Comparison of ENCODE assay signal across 13 cellular contexts in the genomic region with DNA sequence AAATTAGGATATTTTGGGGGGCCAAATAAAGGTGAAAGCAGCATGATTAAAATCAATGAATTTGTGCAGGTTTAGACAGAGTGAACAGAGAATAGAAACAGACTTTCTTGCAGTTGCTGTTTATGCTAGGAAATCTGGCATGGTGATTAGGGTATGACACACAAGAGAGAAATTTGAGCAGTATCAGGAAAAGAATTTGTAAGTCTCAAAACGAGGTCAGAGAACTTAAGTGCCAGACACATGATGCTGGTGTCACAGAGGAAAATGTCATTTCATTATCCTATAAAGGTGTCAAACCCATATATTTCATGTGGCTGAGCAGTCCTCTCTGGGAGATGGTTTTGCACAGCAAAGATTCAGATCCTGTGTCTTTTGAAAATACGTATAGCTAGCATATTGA. TPM values are rescaled to one million over a fixed set of nuclear protein-coding genes. Genes with fewer than 3 reads are reported as not detected.
A peak's percentile ranks its signal among the peaks of the same experiment; 100 is the strongest.
DNase-seq lines count a peak whose midpoint lies in the region; ATAC-seq, FAIRE-seq and TF ChIP-seq lines count a peak whose summit lies in the region.
"Had no signal": no experiment of that assay in that cellular context is flagged by ENCODE, and none has a peak within 500 bp of the region (broad histone marks: within the 10 kb centered on the region; RNA-seq: fewer than 3 reads in every experiment).

No MANE protein-coding gene starts in this region.

- H3K4me1 ChIP-seq in endothelial cell of umbilical vein (ENCODE audit: control insufficient read depth, extremely low read depth, insufficient read depth, low read length), result peaks cover 19% of the 10 kb centered on the region

- H3K9ac ChIP-seq in endothelial cell of umbilical vein (replicated peaks; ENCODE audit: extremely low read depth, insufficient read depth, low read length), result peak overlapping the region; percentile 46

- DNase-seq in AG20443 (ENCODE audit: low spot score) (peak; percentile 76), HTR-8/SVneo (ENCODE audit: insufficient read length, low spot score) (peak; percentile 45), endothelial cell of umbilical vein (ENCODE audit: low read depth, low spot score) (peak; percentile 90), myocyte (ENCODE audit: low read depth) (peak; percentile 61), left colon (no peak), NCI-H510A (lab: John Stamatoyannopoulos, UW) (no peak), DMS53 treated with DMSO at 0.1 percent for 48 hours (lab: John Stamatoyannopoulos, UW; ENCODE audit: unreplicated experiment) (no peak)
- DNase-seq: activated T-cell treated with anti-CD3 and anti-CD28 coated beads, Interleukin-2, amount 50 U/mL, for 48 hours; NCI-H510A treated with DMSO at 0.1 percent for 48 hours had no signal

- H4K20me1 ChIP-seq in endothelial cell of umbilical vein (replicated peaks; ENCODE audit: control insufficient read depth, extremely low read depth, insufficient read depth, low read length), result no peaks in the 10 kb centered on the region

- peak overlapping the region; percentile 79 for H3K4me2 ChIP-seq in endothelial cell of umbilical vein (ENCODE audit: insufficient read depth, low read length)

- intact Hi-C loops in endothelial cell of umbilical vein (cut with micrococcal nuclease), result loop anchor here (1.0 to 5.0 kb wide), 5 partner anchors 8 to 351 kb away; partner anchors contain the start of genes AP3S1, ARL14EPL, ATG12 and LVRN
- intact Hi-C loops in left colon (cut with DNase I, micrococcal nuclease), result no loop called here

- H3K27me3 ChIP-seq in endothelial cell of umbilical vein (ENCODE audit: control insufficient read depth in 2 of 2, insufficient read depth in 2 of 2, low read length in 2 of 2), result no peaks in the 10 kb centered on the region

- no TSS peak for BruUV-seq in endothelial cell of umbilical vein (replicated peaks; lab: Mats Ljungman, UMichigan)

- peak; percentile 54 for TF ChIP-seq POLR2A in endothelial cell of umbilical vein (IDR thresholded peaks at IDR 0.05; ENCODE audit: low read depth, low read length)

- no peaks in the 10 kb centered on the region for H3K9me1 ChIP-seq in endothelial cell of umbilical vein (replicated peaks; ENCODE audit: control insufficient read depth, extremely low read depth, insufficient read depth, low read length)

- no peak overlapping the region for H3K4me3 ChIP-seq in endothelial cell of umbilical vein (replicated peaks in 1 of 3; ENCODE audit: insufficient read depth in 1 of 3, low read depth in 1 of 3, low read length in 3 of 3)
- H3K4me3 ChIP-seq: lung had no signal

- TF ChIP-seq CTCF in endothelial cell of umbilical vein (IDR thresholded peaks at IDR 0.05; ENCODE audit: extremely low read depth in 1 of 2, insufficient read depth in 1 of 2, low read depth in 1 of 2, low read length in 2 of 2), result no peak

- FAIRE-seq in HTR-8/SVneo (lab: Jason Lieb, UNC) (no peak), endothelial cell of umbilical vein (lab: Jason Lieb, UNC) (peak; percentile 93)

- ATAC-seq in left colon, result no peak
- ATAC-seq in GM18909 (IDR thresholded peaks at IDR 0.05; ENCODE audit: poor library complexity, unreplicated experiment), result no peak

- no peaks in the 10 kb centered on the region for H3K36me3 ChIP-seq in endothelial cell of umbilical vein (ENCODE audit: control insufficient read depth in 2 of 2, extremely low read depth in 1 of 2, insufficient read depth in 2 of 2, low read length in 2 of 2)

- no peak overlapping the region for H2AFZ ChIP-seq in endothelial cell of umbilical vein (ENCODE audit: low read depth, low read length)

- CTCF ChIA-PET in endothelial cell of umbilical vein (lab: Charles Lee), result interaction anchor here (1.0 to 1.3 kb wide), 2 partner anchors 10 to 90 kb away, joined by 3 read pairs; no protein-coding TSS in a partner anchor

- H3K9me3 ChIP-seq in endothelial cell of umbilical vein (replicated peaks; ENCODE audit: control insufficient read depth, insufficient read depth, low read length), result no peaks in the 10 kb centered on the region

- no peaks in the 10 kb centered on the region for H3K79me2 ChIP-seq in endothelial cell of umbilical vein (ENCODE audit: control insufficient read depth, insufficient read depth, low read length)

- POLR2A ChIA-PET in endothelial cell of umbilical vein (lab: Charles Lee), result no interaction called here

- dilution Hi-C loops in endothelial cell of umbilical vein (cut with MboI; ENCODE audit: extremely low pct_ligation_motif_present, low sequenced_read_pairs), result no loop called here

- peak overlapping the region; percentile 45 for H3K27ac ChIP-seq in endothelial cell of umbilical vein (ENCODE audit: insufficient read depth, low read depth, low read length)

TF ChIP-seq in endothelial cell of umbilical vein, 7 proteins besides CTCF, POLR2A, EP300 and RAD21:
- peak; percentile 60 for TF ChIP-seq POLR2AphosphoS5 (IDR thresholded peaks at IDR 0.05; ENCODE audit: insufficient read depth, low read depth, low read length)
- TF ChIP-seq GATA2 (IDR thresholded peaks at IDR 0.05; ENCODE audit: insufficient read depth, insufficient read length, low read depth, low read length), result peak; percentile 91
- TF ChIP-seq JUN (IDR thresholded peaks at IDR 0.05; ENCODE audit: borderline replicate concordance, insufficient read depth, insufficient read length, low read depth), result peak; percentile 90
- TF ChIP-seq EZH2 (IDR thresholded peaks at IDR 0.05; ENCODE audit: borderline replicate concordance, low read depth, low read length, severe bottlenecking), result no peak
- TF ChIP-seq, protein P1, sequence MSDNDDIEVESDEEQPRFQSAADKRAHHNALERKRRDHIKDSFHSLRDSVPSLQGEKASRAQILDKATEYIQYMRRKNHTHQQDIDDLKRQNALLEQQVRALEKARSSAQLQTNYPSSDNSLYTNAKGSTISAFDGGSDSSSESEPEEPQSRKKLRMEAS (IDR thresholded peaks at IDR 0.05; ENCODE audit: insufficient read depth, insufficient read length), result no peak
- no peak for TF ChIP-seq MYC (IDR thresholded peaks at IDR 0.05; ENCODE audit: low read depth, low read length)
- TF ChIP-seq FOS (IDR thresholded peaks at IDR 0.05; ENCODE audit: borderline replicate concordance, insufficient read depth, low read length), result peak; percentile 79

RNA-seq across cellular contexts. Expression of gene LVRN, which starts 15.7 kb away (rescaled TPM):
- 0.28 and 0.38 TPM in 2 replicates for total RNA-seq in endothelial cell of umbilical vein
- polyA plus RNA-seq in endothelial cell of umbilical vein, result 0.11 TPM in 2 replicates
- 0.10 and 0.17 TPM in 2 replicates for polyA plus RNA-seq in endothelial cell of umbilical vein (2011; cell fraction: cytosol; rRNA removed)
- 0.39 and 1.6 TPM in 2 replicates for polyA plus RNA-seq in endothelial cell of umbilical vein (2011; cell fraction: nucleus; rRNA removed)
- not detected in 2 replicates for polyA plus RNA-seq in endothelial cell of umbilical vein (2012)
- 0.11 TPM in 1 of 2 replicates, not detected in the other for polyA minus RNA-seq in endothelial cell of umbilical vein
- polyA minus RNA-seq in endothelial cell of umbilical vein (2011; cell fraction: cytosol; rRNA and poly(A)+ RNA removed), result not detected
- polyA minus RNA-seq in endothelial cell of umbilical vein (2011; cell fraction: nucleus; rRNA and poly(A)+ RNA removed), result 0.58 and 0.82 TPM in 2 replicates
- total RNA-seq in myocyte, result 0.88 and 4.0 TPM in 2 replicates
- 0.24 TPM for polyA plus RNA-seq in myocyte (2012)
- 1 to 10 TPM in 1 of 2 donors, under 1 TPM in 1; 0.52 to 2.8 TPM for total RNA-seq in left colon
- polyA plus RNA-seq: IgD-negative memory B cell had no signal

RNA-seq across cellular contexts. Expression of gene ARL14EPL, which starts 54.3 kb away (rescaled TPM):
- total RNA-seq in endothelial cell of umbilical vein, result 0.58 TPM in 1 of 2 replicates, not detected in the other
- polyA plus RNA-seq in endothelial cell of umbilical vein, result 0.10 TPM in 1 of 2 replicates, not detected in the other
- 0.25 and 0.48 TPM in 2 replicates for polyA plus RNA-seq in endothelial cell of umbilical vein (2011; cell fraction: cytosol; rRNA removed)
- polyA plus RNA-seq in endothelial cell of umbilical vein (2011; cell fraction: nucleus; rRNA removed), result 0.08 and 0.43 TPM in 2 replicates
- 0.29 TPM in 1 of 2 replicates, not detected in the other for polyA plus RNA-seq in endothelial cell of umbilical vein (2012)
- not detected in 2 replicates for polyA minus RNA-seq in endothelial cell of umbilical vein
- polyA minus RNA-seq in endothelial cell of umbilical vein (2011; cell fraction: cytosol; rRNA and poly(A)+ RNA removed), result not detected
- polyA minus RNA-seq in endothelial cell of umbilical vein (2011; cell fraction: nucleus; rRNA and poly(A)+ RNA removed), result not detected in 2 replicates
- 0.35 and 0.47 TPM in 2 replicates for total RNA-seq in myocyte
- polyA plus RNA-seq in myocyte (2012), result 0.05 TPM
- total RNA-seq in left colon, result not detected
- total RNA-seq: lung; T-helper 2 cell treated with Interferon-gamma antibody and Interleukin-4, amounts not matched to agents 100 ng/mL and 5 ng/mL, for 36 hours had no signal

Comparison
In these comparisons a context has a peak if more than half of its experiments do, and no peak if none do; other contexts are left out.
1. DNase-seq: peak in AG20443 (single experiment), HTR-8/SVneo (single experiment), endothelial cell of umbilical vein (single experiment) and myocyte (single experiment); none in left colon (0 of 2), NCI-H510A (single experiment) and DMS53 treated with DMSO at 0.1 percent for 48 hours (single experiment).